In the genomic region with DNA sequence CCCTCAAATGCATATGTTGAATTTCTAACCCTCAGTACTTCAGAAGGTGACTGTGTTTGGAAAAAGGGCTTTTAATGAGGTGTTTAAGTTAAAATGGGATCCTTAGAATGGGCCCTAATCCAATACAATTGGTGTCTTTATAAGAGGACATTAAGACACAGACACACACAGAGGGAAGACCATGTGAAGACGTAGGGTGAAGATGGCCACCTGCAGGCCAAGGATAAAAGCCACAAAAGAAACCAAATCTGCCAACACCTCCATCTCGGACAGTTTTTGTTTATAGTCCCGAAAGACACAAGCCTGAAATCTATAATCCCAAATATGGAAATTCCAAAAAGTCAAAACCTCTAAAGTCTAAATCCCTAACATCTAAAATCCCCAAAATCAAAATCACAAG, we compare ENCODE assay signal across 17 cellular contexts. TPM values are rescaled to one million over a fixed set of nuclear protein-coding genes. Genes with fewer than 3 reads are reported as not detected.
A peak's percentile ranks its signal among the peaks of the same experiment; 100 is the strongest.
DNase-seq lines count a peak whose midpoint lies in the region; ATAC-seq, FAIRE-seq and TF ChIP-seq lines count a peak whose summit lies in the region.
"Had no signal": no experiment of that assay in that cellular context is flagged by ENCODE, and none has a peak within 500 bp of the region (broad histone marks: within the 10 kb centered on the region; RNA-seq: fewer than 3 reads in every experiment).

No MANE protein-coding gene starts in this region.

- in situ Hi-C loops in K562 (cut with MboI): no loop called here
- in situ Hi-C loops in HepG2 (cut with HindIII; ENCODE audit: extremely low pct_ligation_motif_present, low pct_unique_long_range_greater_than_20kb): no loop called here

- H3K36me3 Mint-ChIP-seq in activated CD4-positive, alpha-beta memory T cell treated with anti-CD3 and anti-CD28 coated beads, Interleukin-2, amount 10 ng/mL, durations not matched to agents 7 days and 5 days (ENCODE audit: low read depth): no peaks in the 10 kb centered on the region
- H3K36me3 Mint-ChIP-seq: IgD-negative memory B cell had no signal

- peaks cover 36% of the 10 kb centered on the region for H3K27me3 Mint-ChIP-seq in activated CD4-positive, alpha-beta memory T cell treated with anti-CD3 and anti-CD28 coated beads, Interleukin-2, amount 10 ng/mL, durations not matched to agents 7 days and 5 days

- CTCF ChIA-PET in K562 (lab: Yijun Ruan, JAX; ENCODE audit: low intra/inter-chr PET ratio) (interaction anchor here (0.6 to 0.9 kb wide), 3 partner anchors 23 to 651 kb away, joined by 3 to 4 read pairs (median 3); no protein-coding TSS in a partner anchor), HepG2 (lab: Yijun Ruan, JAX; ENCODE audit: low intra/inter-chr PET ratio, low total read pairs) (interaction anchor here (1.6 kb wide), 1 partner anchor 75 kb away, joined by 7 read pairs; no protein-coding TSS in a partner anchor)
- CTCF ChIA-PET in activated CD4-positive, alpha-beta memory T cell treated with anti-CD3 and anti-CD28 coated beads, Interleukin-2, amount 10 ng/mL, durations not matched to agents 7 days and 5 days (lab: Charles Lee): no interaction called here

- no peaks in the 10 kb centered on the region for H3K9me3 ChIP-seq in K562 (replicated peaks; ENCODE audit: control insufficient read depth, insufficient read depth, low read depth, low read length)
- H3K9me3 ChIP-seq in HepG2 (ENCODE audit: low read length): no peaks in the 10 kb centered on the region

- no peak overlapping the region for H3K4me3 Mint-ChIP-seq in activated CD4-positive, alpha-beta memory T cell treated with anti-CD3 and anti-CD28 coated beads, Interleukin-2, amount 10 ng/mL, durations not matched to agents 7 days and 5 days
- H3K4me3 Mint-ChIP-seq: activated CD4-positive, alpha-beta T cell treated with anti-CD3 and anti-CD28 coated beads, Interleukin-2, amount 10 ng/mL, durations not matched to agents 7 days and 5 days; IgD-negative memory B cell had no signal

- no peaks in the 10 kb centered on the region for H3K4me1 Mint-ChIP-seq in activated CD4-positive, alpha-beta memory T cell treated with anti-CD3 and anti-CD28 coated beads, Interleukin-2, amount 10 ng/mL, durations not matched to agents 7 days and 5 days
- H3K4me1 Mint-ChIP-seq: activated CD4-positive, alpha-beta T cell treated with anti-CD3 and anti-CD28 coated beads, Interleukin-2, amount 10 ng/mL, durations not matched to agents 7 days and 5 days had no signal

- FAIRE-seq in K562 (lab: Jason Lieb, UNC) (peak; percentile 48), HepG2 (lab: Jason Lieb, UNC) (peak; percentile 50)
- FAIRE-seq: G401.6 had no signal

- WGBS in K562 (ENCODE audit: insufficient coverage, low coverage, missing lambda C conversion rate): 0% methylated on average over 3 of the region's 3 CpGs
- WGBS in HepG2 (ENCODE audit: low lambda C conversion rate): 19% methylated on average over 3 of the region's 3 CpGs

- H2AFZ ChIP-seq in K562 (ENCODE audit: low read depth, low read length) (no peak overlapping the region), HepG2 (ENCODE audit: low read length) (no peak overlapping the region)

- H3K4me1 ChIP-seq in K562 (replicated peaks in 1 of 2; ENCODE audit: control insufficient read depth in 2 of 2, insufficient read depth in 2 of 2, low read length in 2 of 2) (no peaks in the 10 kb centered on the region; a peak in 1 of 5 replicates), HepG2 (ENCODE audit: insufficient read depth, low read length) (peaks cover 16% of the 10 kb centered on the region)
- H3K4me1 ChIP-seq: BLaER1 treated with 17β-estradiol and CSF1 and Interleukin-3, amounts not matched to agents 10 nM and 100 nM had no signal

- BruUV-seq in K562 (replicated peaks; lab: Mats Ljungman, UMichigan) (no TSS peak), HepG2 (replicated peaks; lab: Mats Ljungman, UMichigan) (no TSS peak)

- DNase-seq in EL (peak; percentile 30), HT1080 (ENCODE audit: low read depth) (peak; percentile 22), K562 (ENCODE audit: extremely low read depth in 1 of 4, low spot score in 3 of 4) (peak in 1 of 4 experiments; percentile 12), HepG2 (ENCODE audit: low spot score) (no peak), NCI-H2029 (lab: John Stamatoyannopoulos, UW) (no peak), D341Med (ENCODE audit: low spot score) (no peak)
- DNase-seq in stimulated activated CD4-positive, alpha-beta T cell treated with anti-CD3 and anti-CD28 coated beads, Interleukin-12 subunit alpha, Interleukin-12 subunit beta, amount 100 ng/mL, for 4 hours: no peak
- no peak for DNase-seq in activated CD4-positive, alpha-beta memory T cell treated with anti-CD3 and anti-CD28 coated beads, Interleukin-2, amount 10 ng/mL, durations not matched to agents 7 days and 5 days
- DNase-seq: activated CD4-positive, alpha-beta T cell treated with anti-CD3 and anti-CD28 coated beads, Interleukin-2, amount 10 ng/mL, durations not matched to agents 7 days and 5 days; activated effector memory CD4-positive, alpha-beta T cell treated with anti-CD3 and anti-CD28 coated beads, Interleukin-2, amount 50 U/mL, for 16 hours; NCI-H2081 treated with DMSO at 0.1 percent for 48 hours; stimulated activated naive CD8-positive, alpha-beta T cell treated with anti-CD3 and anti-CD28 coated beads, Interleukin-15, Interleukin-2, amounts not matched to agents 100 U/mL and 50 U/mL, for 24 hours had no signal

- TF ChIP-seq EP300 in K562 (IDR thresholded peaks at IDR 0.05; ENCODE audit: low read length) (no peak), HepG2 (IDR thresholded peaks at IDR 0.05; ENCODE audit: low read depth in 2 of 2, low read length in 2 of 2) (no peak), HepG2 (CRISPR knock-in tag; IDR thresholded peaks at IDR 0.05; ENCODE audit: borderline replicate concordance) (no peak)

- H3K27me3 ChIP-seq in K562 (ENCODE audit: control insufficient read depth in 2 of 2, insufficient read depth in 2 of 2, low read length in 2 of 2) (peaks cover 5 to 17% of the 10 kb centered on the region in 2 experiments; a peak in 4 of 5 replicates), HepG2 (ENCODE audit: control insufficient read depth in 1 of 2, insufficient read depth in 2 of 2, low read length in 2 of 2) (peaks cover 2 to 7% of the 10 kb centered on the region in 2 experiments; a peak in 3 of 5 replicates)
- H3K27me3 ChIP-seq: BLaER1 treated with 17β-estradiol and CSF1 and Interleukin-3, amounts not matched to agents 10 nM and 100 nM had no signal

- H3K4me3 ChIP-seq in K562 (no peak overlapping the region), HepG2 (replicated peaks in 1 of 3; ENCODE audit: insufficient read depth in 1 of 3, low read depth in 2 of 3, low read length in 3 of 3) (no peak overlapping the region)
- H3K4me3 ChIP-seq: BLaER1 treated with 17β-estradiol and CSF1 and Interleukin-3, amounts not matched to agents 10 nM and 100 nM had no signal

- H3K27ac ChIP-seq in K562 (ENCODE audit: extremely low read depth, low read depth, low read length) (no peak overlapping the region), HepG2 (ENCODE audit: extremely low read length, insufficient read depth, low read length) (no peak overlapping the region)
- H3K27ac ChIP-seq: BLaER1 treated with 17β-estradiol and CSF1 and Interleukin-3, amounts not matched to agents 10 nM and 100 nM had no signal

- no peak overlapping the region for H3K4me2 ChIP-seq in K562 (ENCODE audit: insufficient read depth, low read length)
- no peak overlapping the region for H3K4me2 ChIP-seq in HepG2 (ENCODE audit: low read depth, low read length)
- H3K4me2 ChIP-seq: BLaER1 treated with 17β-estradiol and CSF1 and Interleukin-3, amounts not matched to agents 10 nM and 100 nM had no signal

- intact Hi-C loops in K562 (cut with micrococcal nuclease) (loop anchor here (1.0 to 10.0 kb wide), 2 partner anchors 75 to 181 kb away; no protein-coding TSS in a partner anchor), HepG2 (cut with micrococcal nuclease; ENCODE audit: unreplicated experiment) (no loop called here)

- no peak overlapping the region for H3K27ac Mint-ChIP-seq in activated CD4-positive, alpha-beta memory T cell treated with anti-CD3 and anti-CD28 coated beads, Interleukin-2, amount 10 ng/mL, durations not matched to agents 7 days and 5 days
- H3K27ac Mint-ChIP-seq: activated CD4-positive, alpha-beta T cell treated with anti-CD3 and anti-CD28 coated beads, Interleukin-2, amount 10 ng/mL, durations not matched to agents 7 days and 5 days; IgD-negative memory B cell had no signal

- TF ChIP-seq POLR2A in K562 (conservative IDR thresholded peaks at IDR 0.05) (no peak), HepG2 (IDR thresholded peaks at IDR 0.05; ENCODE audit: insufficient read depth in 1 of 2, low read depth in 2 of 2, low read length in 2 of 2) (no peak)

- H3K36me3 ChIP-seq in K562 (ENCODE audit: control insufficient read depth, insufficient read depth, low read length): no peaks in the 10 kb centered on the region
- no peaks in the 10 kb centered on the region for H3K36me3 ChIP-seq in HepG2 (replicated peaks in 1 of 2; ENCODE audit: control insufficient read depth in 1 of 2, insufficient read depth in 2 of 2, low read length in 2 of 2)
- H3K36me3 ChIP-seq: BLaER1 treated with 17β-estradiol and CSF1 and Interleukin-3, amounts not matched to agents 10 nM and 100 nM had no signal

- no peaks in the 10 kb centered on the region for H3K9me1 ChIP-seq in K562 (ENCODE audit: control insufficient read depth, insufficient read depth, low read length)

- H4K20me1 ChIP-seq in K562 (replicated peaks; ENCODE audit: control insufficient read depth, insufficient read depth, low read length): no peaks in the 10 kb centered on the region
- no peaks in the 10 kb centered on the region for H4K20me1 ChIP-seq in HepG2 (ENCODE audit: insufficient read depth, low read length)
- H4K20me1 ChIP-seq: BLaER1 treated with 17β-estradiol and CSF1 and Interleukin-3, amounts not matched to agents 10 nM and 100 nM had no signal

- ATAC-seq in K562 (peak; percentile 79), HepG2 (no peak)
- ATAC-seq: esophagus mucosa; stimulated activated naive CD8-positive, alpha-beta T cell treated with anti-CD3 and anti-CD28 coated beads, Interleukin-15, Interleukin-2, amounts not matched to agents 100 U/mL and 50 U/mL, for 24 hours had no signal

- no peaks in the 10 kb centered on the region for H3K79me2 ChIP-seq in K562 (ENCODE audit: control insufficient read depth, insufficient read depth, low read length)
- no peaks in the 10 kb centered on the region for H3K79me2 ChIP-seq in HepG2 (ENCODE audit: insufficient read depth, low read length)

- H3K9ac ChIP-seq in K562 (ENCODE audit: insufficient read depth in 1 of 2, low read depth in 2 of 2, low read length in 2 of 2) (no peak overlapping the region), HepG2 (ENCODE audit: insufficient read depth, low read depth, low read length) (no peak overlapping the region)
- H3K9ac ChIP-seq: BLaER1 treated with 17β-estradiol and CSF1 and Interleukin-3, amounts not matched to agents 10 nM and 100 nM had no signal

- POLR2A ChIA-PET in K562 (lab: Yijun Ruan, JAX) (interaction anchor here (0.6 kb wide), 1 partner anchor 18 kb away, joined by 4 read pairs; no protein-coding TSS in a partner anchor), HepG2 (lab: Yijun Ruan, JAX) (no interaction called here)
- POLR2A ChIA-PET in activated CD4-positive, alpha-beta memory T cell treated with anti-CD3 and anti-CD28 coated beads, Interleukin-2, amount 10 ng/mL, durations not matched to agents 7 days and 5 days (lab: Charles Lee): no interaction called here

- TF ChIP-seq RAD21 in K562 (CRISPR knock-in tag; conservative IDR thresholded peaks at IDR 0.05 in 1 of 2, IDR thresholded peaks at IDR 0.05 in 1 of 2) (peak; percentile 74 to 81), HepG2 (CRISPR knock-in tag; IDR thresholded peaks at IDR 0.05) (no peak)

- H3K9me3 Mint-ChIP-seq in activated CD4-positive, alpha-beta memory T cell treated with anti-CD3 and anti-CD28 coated beads, Interleukin-2, amount 10 ng/mL, durations not matched to agents 7 days and 5 days: no peaks in the 10 kb centered on the region
- H3K9me3 Mint-ChIP-seq: activated CD4-positive, alpha-beta T cell treated with anti-CD3 and anti-CD28 coated beads, Interleukin-2, amount 10 ng/mL, durations not matched to agents 7 days and 5 days had no signal

- peak; percentile 25 to 53 (median 33); a peak in 3 of 6 replicates for TF ChIP-seq CTCF in K562 (IDR thresholded peaks at IDR 0.05 in 2 of 3, conservative IDR thresholded peaks at IDR 0.05 in 1 of 3; ENCODE audit: insufficient read depth in 2 of 3, low read depth in 1 of 3, low read length in 3 of 3)
- peak; percentile 63 for TF ChIP-seq CTCF in HepG2 (CRISPR knock-in tag; IDR thresholded peaks at IDR 0.05)

RNA-seq across cellular contexts. Expression of gene MASP1, which starts 4.1 kb away (rescaled TPM):
- 1.3 TPM in 1 of 2 replicates, not detected in the other for total RNA-seq in HT1080 (2014; rRNA removed; shearing (Covaris generic))
- polyA plus RNA-seq in HT1080 (2015; cell fraction: cytosol; rRNA removed): 0.06 and 0.19 TPM in 2 replicates
- 0.11 TPM in 1 of 2 replicates, not detected in the other for polyA plus RNA-seq in HT1080 (2015; cell fraction: nucleus; rRNA removed)
- total RNA-seq in K562 (2011; cell fraction: chromatin; rRNA removed; ENCODE audit: low replicate concordance): not detected in 2 replicates
- total RNA-seq in K562 (2011; cell fraction: nucleolus; rRNA removed): 0.33 TPM in 1 of 2 replicates, not detected in the other
- total RNA-seq in K562 (2011; cell fraction: nucleoplasm; rRNA removed): not detected in 2 replicates
- total RNA-seq in K562 (2014; rRNA removed): 0.16 TPM in 1 of 2 replicates, not detected in the other
- total RNA-seq in K562 (2014; rRNA removed; fragmentation: Illumina TruSeq; extraction: Trizol): 0.16 and 0.22 TPM in 2 replicates
- not detected in 2 replicates for total RNA-seq in K562 (2015; rRNA removed; fragmentation: Illumina TruSeq; extraction: Trizol)
- total RNA-seq in K562 (2021): 0.13 and 0.22 TPM in 2 replicates
- polyA plus RNA-seq in K562 (2011; rRNA removed): 0.22 and 0.24 TPM in 2 replicates
- polyA plus RNA-seq in K562 (2011; cell fraction: cytosol; rRNA removed): 0.19 and 0.24 TPM in 2 replicates
- 0.14 TPM in 1 of 2 replicates, not detected in the other for polyA plus RNA-seq in K562 (2011; cell fraction: nucleus; rRNA removed)
- polyA plus RNA-seq in K562 (2012): 0.09 and 1.6 TPM in 2 replicates
- polyA plus RNA-seq in K562 (2014; fragmentation: Illumina TruSeq; extraction: Trizol): 0.03 and 0.24 TPM in 2 replicates
- under 1 TPM; 0.18 to 0.24 TPM for polyA plus RNA-seq in K562 (2014; fragmentation: Nextera tagmentation; extraction: Ambion mirVana)
- polyA plus RNA-seq in K562 (2014; rRNA removed): not detected in 2 replicates
- 0.07 and 0.18 TPM in 2 replicates for polyA minus RNA-seq in K562 (2011; rRNA and poly(A)+ RNA removed)
- not detected in 2 replicates for polyA minus RNA-seq in K562 (2011; cell fraction: cytosol; rRNA and poly(A)+ RNA removed)
- polyA minus RNA-seq in K562 (2011; cell fraction: nucleus; rRNA and poly(A)+ RNA removed): not detected in 2 replicates
- 9.3 and 10.8 TPM in 2 replicates for total RNA-seq in HepG2 (2016; rRNA removed; fragmentation: Illumina TruSeq; extraction: Trizol)
- 1.7 and 3.3 TPM in 2 replicates for total RNA-seq in HepG2 (2016; cell fraction: cytosol; rRNA removed; fragmentation: Illumina TruSeq; extraction: Trizol; ENCODE audit: low read depth)
- 9.1 and 10.4 TPM in 2 replicates for total RNA-seq in HepG2 (2016; cell fraction: insoluble cytoplasmic fraction; rRNA removed; fragmentation: Illumina TruSeq; extraction: Trizol)
- total RNA-seq in HepG2 (2016; cell fraction: membrane; rRNA removed; fragmentation: Illumina TruSeq; extraction: Trizol): 6.3 and 6.5 TPM in 2 replicates
- 12.0 and 12.7 TPM in 2 replicates for total RNA-seq in HepG2 (2016; cell fraction: nucleus; rRNA removed; fragmentation: Illumina TruSeq; extraction: Trizol)
- polyA plus RNA-seq in HepG2 (2011; rRNA removed): 56.0 and 101 TPM in 2 replicates
- polyA plus RNA-seq in HepG2 (2011; cell fraction: cytosol; rRNA removed): 57.2 and 89.8 TPM in 2 replicates
- 40.9 and 70.4 TPM in 2 replicates for polyA plus RNA-seq in HepG2 (2011; cell fraction: nucleus; rRNA removed)
- 68.4 and 103 TPM in 2 replicates for polyA plus RNA-seq in HepG2 (2012)
- 2.1 and 3.3 TPM in 2 replicates for polyA plus RNA-seq in HepG2 (2016; cell fraction: cytosol; fragmentation: Illumina TruSeq; extraction: Trizol; ENCODE audit: low read depth)
- polyA plus RNA-seq in HepG2 (2016; cell fraction: insoluble cytoplasmic fraction; fragmentation: Illumina TruSeq; extraction: Trizol; ENCODE audit: low read depth): 6.9 and 8.4 TPM in 2 replicates
- polyA plus RNA-seq in HepG2 (2016; cell fraction: membrane; fragmentation: Illumina TruSeq; extraction: Trizol; ENCODE audit: low read depth): 3.7 and 3.9 TPM in 2 replicates
- polyA plus RNA-seq in HepG2 (2016; cell fraction: nucleus; fragmentation: Illumina TruSeq; extraction: Trizol; ENCODE audit: insufficient read depth, low read depth): 8.7 and 10.5 TPM in 2 replicates
- 15.9 and 150 TPM in 2 replicates for polyA minus RNA-seq in HepG2 (2011; rRNA and poly(A)+ RNA removed; ENCODE audit: low replicate concordance)
- polyA minus RNA-seq in HepG2 (2011; cell fraction: cytosol; rRNA and poly(A)+ RNA removed): 35.9 and 59.8 TPM in 2 replicates
- 42.6 and 75.7 TPM in 2 replicates for polyA minus RNA-seq in HepG2 (2011; cell fraction: nucleus; rRNA and poly(A)+ RNA removed)
- total RNA-seq in activated CD4-positive, alpha-beta memory T cell treated with anti-CD3 and anti-CD28 coated beads, Interleukin-2, amount 10 ng/mL, durations not matched to agents 7 days and 5 days: not detected
- total RNA-seq: activated CD4-positive, alpha-beta T cell treated with anti-CD3 and anti-CD28 coated beads, Interleukin-2, amount 10 ng/mL, durations not matched to agents 7 days and 5 days; T-helper 1 cell treated with Interleukin-12 subunit alpha and Interleukin-12 subunit beta and Interleukin-4 antibody, amounts not matched to agents 30 ng/mL and 1 ng/mL, for 36 hours had no signal
- polyA plus RNA-seq: IgD-negative memory B cell had no signal

Comparison
In these comparisons a context has a peak if more than half of its experiments do, and no peak if none do; other contexts are left out.
1. DNase-seq: peak in EL (single experiment) and HT1080 (single experiment); none in HepG2 (single experiment), NCI-H2029 (single experiment), stimulated activated CD4-positive, alpha-beta T cell treated with anti-CD3 and anti-CD28 coated beads, Interleukin-12 subunit alpha, Interleukin-12 subunit beta, amount 100 ng/mL, for 4 hours (single experiment), activated CD4-positive, alpha-beta memory T cell treated with anti-CD3 and anti-CD28 coated beads, Interleukin-2, amount 10 ng/mL, durations not matched to agents 7 days and 5 days (single experiment) and D341Med (single experiment).